14 cellular contexts compared by ENCODE assay signal in genomic region chr11:72842644-72843330, GRCh38. TPM values are rescaled to one million over a fixed set of nuclear protein-coding genes. Genes with fewer than 3 reads are reported as not detected.
DNase-seq lines count a peak whose midpoint lies in the region; ATAC-seq and TF ChIP-seq lines count a peak whose summit lies in the region.
"Had no signal": no experiment of that assay in that cellular context is flagged by ENCODE, and none has a peak within 500 bp of the region (broad histone marks: within the 10 kb centered on the region; RNA-seq: fewer than 3 reads in every experiment).

No MANE protein-coding gene starts in this region.

- peaks cover 9 to 63% (median 44%) of the 10 kb centered on the region in 9 donors for H3K4me1 ChIP-seq in heart right ventricle
- peaks cover 0 to 20% (median 7%) of the 10 kb centered on the region in 5 donors for H3K4me1 ChIP-seq in subcutaneous abdominal adipose tissue (ENCODE audit: control insufficient read depth in 5 of 5, insufficient read depth in 5 of 5, low read length in 5 of 5)
- H3K4me1 ChIP-seq in Karpas-422 (ENCODE audit: low read length), result no peaks in the 10 kb centered on the region
- peaks cover 21% of the 10 kb centered on the region for H3K4me1 ChIP-seq in mammary epithelial cell (ENCODE audit: insufficient read depth, low read length)

- no peak overlapping the region for H2AFZ ChIP-seq in Karpas-422 (ENCODE audit: low read length)
- H2AFZ ChIP-seq in mammary epithelial cell (ENCODE audit: low read depth, low read length), result no peak overlapping the region

- H3K9me2 ChIP-seq in Karpas-422 (replicated peaks; ENCODE audit: insufficient read depth, low read length), result no peaks in the 10 kb centered on the region

- H4K20me1 ChIP-seq in Karpas-422 (ENCODE audit: insufficient read depth, low read depth, low read length), result no peaks in the 10 kb centered on the region
- no peaks in the 10 kb centered on the region for H4K20me1 ChIP-seq in mammary epithelial cell (ENCODE audit: insufficient read depth, low read length)

- in situ Hi-C loops in mammary epithelial cell (cut with MboI; ENCODE audit: low sequenced_read_pairs in 2 of 2), result no loop called here

- peaks cover 0 to 90% (median 19%) of the 10 kb centered on the region in 9 donors for H3K36me3 ChIP-seq in heart right ventricle
- peaks cover 11 to 64% (median 29%) of the 10 kb centered on the region in 5 donors for H3K36me3 ChIP-seq in subcutaneous abdominal adipose tissue (ENCODE audit: control insufficient read depth in 5 of 5, insufficient read depth in 5 of 5, low read length in 5 of 5)
- peaks cover 14% of the 10 kb centered on the region for H3K36me3 ChIP-seq in Karpas-422 (ENCODE audit: insufficient read depth, low read length)
- peaks cover 2% of the 10 kb centered on the region for H3K36me3 ChIP-seq in mammary epithelial cell (ENCODE audit: insufficient read depth, low read length)

- H3K9me3 ChIP-seq in heart right ventricle (no peaks in the 10 kb centered on the region), subcutaneous abdominal adipose tissue (ENCODE audit: control insufficient read depth in 5 of 5, low read length in 5 of 5) (no peaks in the 10 kb centered on the region), Karpas-422 (ENCODE audit: low read length) (no peaks in the 10 kb centered on the region), mammary epithelial cell (replicated peaks; ENCODE audit: insufficient read depth, low read length) (no peaks in the 10 kb centered on the region)

- H3K27me3 ChIP-seq in heart right ventricle (no peaks in the 10 kb centered on the region), subcutaneous abdominal adipose tissue (ENCODE audit: control insufficient read depth in 5 of 5, insufficient read depth in 4 of 5, low read length in 5 of 5) (no peaks in the 10 kb centered on the region), Karpas-422 (ENCODE audit: low read length) (no peaks in the 10 kb centered on the region), mammary epithelial cell (ENCODE audit: insufficient read depth, low read length) (no peaks in the 10 kb centered on the region)

- no TSS peak for BruUV-seq in mammary epithelial cell (replicated peaks; lab: Mats Ljungman, UMichigan)

- CTCF ChIA-PET in activated naive CD4-positive, alpha-beta T cell treated with anti-CD3 and anti-CD28 coated beads, Interleukin-2, amount 10 ng/mL, durations not matched to agents 7 days and 5 days (lab: Charles Lee), result no interaction called here
- CTCF ChIA-PET in mammary epithelial cell (lab: Charles Lee; ENCODE audit: low non-redundant PET), result no interaction called here

- H3K4me1 Mint-ChIP-seq in activated naive CD4-positive, alpha-beta T cell treated with anti-CD3 and anti-CD28 coated beads, Interleukin-2, amount 10 ng/mL, durations not matched to agents 7 days and 5 days, result peaks cover 7% of the 10 kb centered on the region
- peaks cover 36% of the 10 kb centered on the region for H3K4me1 Mint-ChIP-seq in nephron

- H3K27ac ChIP-seq in heart right ventricle, result peak overlapping the region; percentile 30 to 78 (median 67)
- peak overlapping the region; percentile 34 for H3K27ac ChIP-seq in subcutaneous abdominal adipose tissue (ENCODE audit: low read depth, low read length)
- H3K27ac ChIP-seq in Karpas-422 (ENCODE audit: low read length), result no peak overlapping the region
- no peak overlapping the region for H3K27ac ChIP-seq in mammary epithelial cell (ENCODE audit: insufficient read depth, low read depth, low read length)
- H3K27ac ChIP-seq: C4-2B had no signal

- peak overlapping the region; percentile 1 to 40 for H3K27ac Mint-ChIP-seq in activated naive CD4-positive, alpha-beta T cell treated with anti-CD3 and anti-CD28 coated beads, Interleukin-2, amount 50 U/mL, for 72 hours
- H3K27ac Mint-ChIP-seq in activated naive CD4-positive, alpha-beta T cell treated with anti-CD3 and anti-CD28 coated beads, Interleukin-2, amount 10 ng/mL, durations not matched to agents 7 days and 5 days, result no peak overlapping the region
- peak overlapping the region; percentile 84 to 88 (median 87) for H3K27ac Mint-ChIP-seq in nephron

- no peaks in the 10 kb centered on the region for H3K79me2 ChIP-seq in Karpas-422 (ENCODE audit: low read length)
- H3K79me2 ChIP-seq in mammary epithelial cell (ENCODE audit: insufficient read depth, low read length), result no peaks in the 10 kb centered on the region

- H3K4me3 ChIP-seq in heart right ventricle (no peak overlapping the region), subcutaneous abdominal adipose tissue (ENCODE audit: low read depth in 1 of 5, low read length in 5 of 5) (no peak overlapping the region), Karpas-422 (ENCODE audit: low read length) (no peak overlapping the region), mammary epithelial cell (replicated peaks in 1 of 3; ENCODE audit: insufficient read depth in 1 of 3, low read depth in 2 of 3, low read length in 3 of 3) (no peak overlapping the region)

- TF ChIP-seq CTCF in heart right ventricle (IDR thresholded peaks at IDR 0.05), result no peak
- no peak for TF ChIP-seq CTCF in nephron (IDR thresholded peaks at IDR 0.05; ENCODE audit: unreplicated experiment in 3 of 3)
- TF ChIP-seq CTCF in mammary epithelial cell (conservative IDR thresholded peaks at IDR 0.05 in 1 of 2, IDR thresholded peaks at IDR 0.05 in 1 of 2; ENCODE audit: extremely low read depth in 1 of 2, insufficient read depth in 1 of 2, low read depth in 1 of 2, low read length in 2 of 2), result no peak

- ATAC-seq in activated naive CD4-positive, alpha-beta T cell treated with anti-CD3 and anti-CD28 coated beads, Interleukin-2, amount 50 U/mL, for 72 hours, result no peak
- ATAC-seq in heart right ventricle, result peak in 6 of 8 donors; percentile 28 to 57 (median 31)
- no peak for ATAC-seq in HG02970 (IDR thresholded peaks at IDR 0.05; ENCODE audit: low FRiP score, unreplicated experiment)

- H3K9ac ChIP-seq in subcutaneous abdominal adipose tissue (ENCODE audit: low read length in 5 of 5) (no peak overlapping the region), Karpas-422 (ENCODE audit: low read length) (no peak overlapping the region), mammary epithelial cell (ENCODE audit: insufficient read depth, low read length) (no peak overlapping the region)

- H3K27me3 Mint-ChIP-seq in activated naive CD4-positive, alpha-beta T cell treated with anti-CD3 and anti-CD28 coated beads, Interleukin-2, amount 10 ng/mL, durations not matched to agents 7 days and 5 days, result no peaks in the 10 kb centered on the region
- no peaks in the 10 kb centered on the region for H3K27me3 Mint-ChIP-seq in nephron (ENCODE audit: low read depth)

- H3K9me3 Mint-ChIP-seq in activated naive CD4-positive, alpha-beta T cell treated with anti-CD3 and anti-CD28 coated beads, Interleukin-2, amount 50 U/mL, for 72 hours, result no peaks in the 10 kb centered on the region
- no peaks in the 10 kb centered on the region for H3K9me3 Mint-ChIP-seq in activated naive CD4-positive, alpha-beta T cell treated with anti-CD3 and anti-CD28 coated beads, Interleukin-2, amount 10 ng/mL, durations not matched to agents 7 days and 5 days
- H3K9me3 Mint-ChIP-seq in nephron, result no peaks in the 10 kb centered on the region

- no peak overlapping the region for H3K4me3 Mint-ChIP-seq in activated naive CD4-positive, alpha-beta T cell treated with anti-CD3 and anti-CD28 coated beads, Interleukin-2, amount 10 ng/mL, durations not matched to agents 7 days and 5 days
- H3K4me3 Mint-ChIP-seq in nephron, result peak overlapping the region in 1 of 3 experiments; percentile 4

- dilution Hi-C loops in mammary epithelial cell (cut with HindIII; ENCODE audit: low sequenced_read_pairs), result no loop called here

- intact Hi-C loops in heart right ventricle (cut with DNase I), result no loop called here
- intact Hi-C loops in mammary epithelial cell (cut with micrococcal nuclease), result no loop called here

- no peaks in the 10 kb centered on the region for H3K36me3 Mint-ChIP-seq in activated naive CD4-positive, alpha-beta T cell treated with anti-CD3 and anti-CD28 coated beads, Interleukin-2, amount 50 U/mL, for 72 hours
- peaks cover 42% of the 10 kb centered on the region for H3K36me3 Mint-ChIP-seq in activated naive CD4-positive, alpha-beta T cell treated with anti-CD3 and anti-CD28 coated beads, Interleukin-2, amount 10 ng/mL, durations not matched to agents 7 days and 5 days
- peaks cover 64% of the 10 kb centered on the region for H3K36me3 Mint-ChIP-seq in nephron (ENCODE audit: low read depth)

- 59 to 64% methylated on average over 14 of the region's 14 CpGs for whole genome bisulfite sequencing in heart right ventricle, 2 donors
- 96% methylated on average over 14 of the region's 14 CpGs for WGBS in mammary epithelial cell (ENCODE audit: low coverage, missing lambda C conversion rate)

- no peak overlapping the region for H3K4me2 ChIP-seq in Karpas-422 (ENCODE audit: low read depth, low read length, poor library complexity, severe bottlenecking)
- H3K4me2 ChIP-seq in mammary epithelial cell (ENCODE audit: insufficient read depth, low read depth, low read length), result no peak overlapping the region

- DNase-seq in activated naive CD4-positive, alpha-beta T cell treated with anti-CD3 and anti-CD28 coated beads, Interleukin-2, amount 50 U/mL, for 72 hours (ENCODE audit: low spot score in 2 of 2), result no peak
- DNase-seq in activated naive CD4-positive, alpha-beta T cell treated with anti-CD3 and anti-CD28 coated beads, Interleukin-2, amount 10 ng/mL, durations not matched to agents 7 days and 5 days, result no peak
- DNase-seq in heart right ventricle (no peak), Karpas-422 (no peak), mammary epithelial cell (no peak)
- DNase-seq: DMS53, HCEC 1CT, Kasumi-1, NCI-H1417 treated with DMSO at 0.1 percent for 48 hours, NCI-H2029 treated with DMSO at 0.1 percent for 48 hours had no signal

RNA-seq across cellular contexts. Expression of gene ATG16L2, which starts 28.6 kb away (rescaled TPM):
- total RNA-seq in activated naive CD4-positive, alpha-beta T cell treated with anti-CD3 and anti-CD28 coated beads, Interleukin-2, amount 50 U/mL, for 72 hours, result 100 to 1,000 TPM in 1 of 2 donors, 10 to 100 TPM in 1; 64.2 to 189 TPM
- total RNA-seq in heart right ventricle (10 to 100 TPM in 7 of 10 donors, 1 to 10 TPM in 3; 8.0 to 23.9 (median 12.3) TPM), mammary epithelial cell (10 to 100 TPM in 1 of 2 donors, 1 to 10 TPM in 1; 3.3 to 23.0 TPM)
- polyA plus RNA-seq in heart right ventricle (10 to 100 TPM; 10.3 to 66.9 TPM), mammary epithelial cell (10.9 TPM)
- total RNA-seq in Karpas-422 (2014; rRNA removed; shearing (Covaris generic); ENCODE audit: low replicate concordance), result 14.8 and 20.2 TPM in 2 replicates
- polyA minus RNA-seq in mammary epithelial cell, result 2.4 TPM

RNA-seq across cellular contexts. Expression of gene STARD10, which starts 48.9 kb away (rescaled TPM):
- 10 to 100 TPM in 1 of 2 donors, 1 to 10 TPM in 1; 8.0 to 11.9 TPM for total RNA-seq in activated naive CD4-positive, alpha-beta T cell treated with anti-CD3 and anti-CD28 coated beads, Interleukin-2, amount 50 U/mL, for 72 hours
- total RNA-seq in heart right ventricle (10 to 100 TPM; 36.1 to 97.9 (median 51.3) TPM), mammary epithelial cell (10 to 100 TPM; 32.8 to 63.0 TPM)
- polyA plus RNA-seq in heart right ventricle (100 to 1,000 TPM in 1 of 2 donors, 10 to 100 TPM in 1; 40.8 to 291 TPM), mammary epithelial cell (73.7 TPM)
- total RNA-seq in Karpas-422 (2014; rRNA removed; shearing (Covaris generic); ENCODE audit: low replicate concordance), result 4.3 and 4.7 TPM in 2 replicates
- 67.3 TPM for polyA minus RNA-seq in mammary epithelial cell

Comparison
In these comparisons a context has a peak if more than half of its experiments do, and no peak if none do; other contexts are left out.
1. ATAC-seq: peak in heart right ventricle (6 of 8); none in activated naive CD4-positive, alpha-beta T cell treated with anti-CD3 and anti-CD28 coated beads, Interleukin-2, amount 50 U/mL, for 72 hours (0 of 2) and HG02970 (single experiment).
2. H3K27ac ChIP-seq: peak in heart right ventricle (10 of 10) and subcutaneous abdominal adipose tissue (single experiment); none in Karpas-422 (single experiment) and mammary epithelial cell (single experiment).